In the genomic region with DNA sequence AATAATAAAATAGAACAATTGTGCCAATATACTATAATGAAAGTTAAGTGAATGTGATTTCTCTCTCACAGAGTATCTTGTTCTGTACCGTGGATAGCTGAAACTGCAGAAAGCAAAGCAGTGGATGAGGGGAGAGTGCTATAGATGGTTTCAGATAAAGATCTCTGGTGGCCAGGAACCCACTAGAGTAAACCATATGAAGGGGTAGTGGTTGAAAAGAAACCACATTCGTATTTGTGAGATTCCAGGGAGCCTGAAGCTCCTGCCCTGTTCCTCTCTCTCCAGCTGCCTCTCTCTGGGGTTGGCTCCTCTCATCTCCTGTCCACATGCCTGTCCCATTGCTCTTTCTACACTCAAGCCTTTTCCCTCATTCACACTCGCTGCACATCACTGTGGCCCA, we compare ENCODE assay signal across 19 cellular contexts.
"Had no signal": no experiment of that assay in that cellular context is flagged by ENCODE, and none has a peak within 500 bp of the region (broad histone marks: within the 10 kb centered on the region; RNA-seq: fewer than 3 reads in every experiment).

No MANE protein-coding gene starts in this region.

- H3K27ac ChIP-seq: brain microvascular endothelial cell, foreskin keratinocyte, left ventricle myocardium inferior had no signal

- H3K27me3 ChIP-seq: brain microvascular endothelial cell, foreskin keratinocyte, upper lobe of right lung had no signal

- ATAC-seq: activated CD8-positive, alpha-beta memory T cell treated with anti-CD3 and anti-CD28 coated beads, Interleukin-2, amount 10 ng/mL, durations not matched to agents 7 days and 5 days; foreskin keratinocyte; sciatic nerve; upper lobe of right lung had no signal

- H3K36me3 ChIP-seq: brain microvascular endothelial cell, left ventricle myocardium inferior, upper lobe of right lung had no signal

- H3K4me1 ChIP-seq: left ventricle myocardium inferior had no signal

- DNase-seq: activated CD4-positive, alpha-beta memory T cell treated with anti-CD3 and anti-CD28 coated beads, Interleukin-2, amount 10 ng/mL, durations not matched to agents 7 days and 5 days; activated CD4-positive, alpha-beta T cell treated with anti-CD3 and anti-CD28 coated beads for 48 hours; activated CD4-positive, CD25-positive, alpha-beta regulatory T cell; activated CD8-positive, alpha-beta memory T cell treated with anti-CD3 and anti-CD28 coated beads, Interleukin-2, amount 10 ng/mL, durations not matched to agents 7 days and 5 days; activated effector memory CD4-positive, alpha-beta T cell treated with anti-CD3 and anti-CD28 coated beads, Interleukin-2, amount 50 U/mL, for 16 hours; activated naive CD4-positive, alpha-beta T cell treated with anti-CD3 and anti-CD28 coated beads, Interleukin-2, amount 10 ng/mL, durations not matched to agents 7 days and 5 days; activated T-cell treated with anti-CD3 and anti-CD28 coated beads for 4 hours; anterior cingulate cortex; brain microvascular endothelial cell; caudate nucleus; effector CD4-positive, alpha-beta T cell; foreskin keratinocyte; immature natural killer cell; left ventricle myocardium inferior; stimulated activated CD4-positive, alpha-beta T cell treated with anti-CD3 and anti-CD28 coated beads, Interleukin-2, amount 100 ng/mL, for 48 hours; stimulated activated naive CD8-positive, alpha-beta T cell treated with anti-CD3 and anti-CD28 coated beads, Interleukin-15, Interleukin-2, amounts not matched to agents 100 U/mL and 50 U/mL, for 24 hours; T1000; upper lobe of right lung had no signal

- H3K9me3 ChIP-seq: left ventricle myocardium inferior, upper lobe of right lung had no signal

- H3K4me3 ChIP-seq: left ventricle myocardium inferior, upper lobe of right lung had no signal
